12 cellular contexts compared by ENCODE assay signal in the genomic region with DNA sequence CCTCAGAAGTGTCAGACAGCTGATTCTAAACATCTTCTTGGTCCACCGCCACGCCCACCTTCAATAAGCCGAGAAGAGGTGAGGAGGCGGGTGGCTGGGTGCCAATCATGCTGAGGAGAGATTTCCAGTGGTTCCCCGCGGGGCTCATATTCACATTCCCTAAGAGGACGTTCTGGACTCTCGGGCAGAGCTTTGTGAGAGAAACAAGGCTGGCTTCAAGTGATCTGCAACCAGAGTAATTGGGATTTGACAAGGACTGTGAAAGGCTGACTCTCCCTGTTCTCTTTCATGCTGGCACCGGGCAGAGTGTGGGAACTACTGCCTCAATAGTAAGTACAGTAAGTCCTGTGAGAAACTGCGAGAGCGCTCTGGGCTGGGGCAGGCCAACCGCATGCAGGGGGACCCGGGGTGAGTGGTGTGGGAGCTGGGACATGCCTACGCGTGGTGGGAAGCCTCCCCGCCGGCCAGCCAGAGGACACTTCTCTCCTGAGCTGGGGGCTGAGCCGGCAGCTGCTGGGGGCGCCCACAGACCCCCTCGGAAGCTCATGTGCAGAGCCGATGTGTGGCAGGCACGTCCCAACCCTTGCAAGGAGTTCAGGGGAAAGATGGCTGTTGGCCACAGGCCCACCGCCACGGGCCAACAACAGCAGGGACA.
DNase-seq lines count a peak whose midpoint lies in the region; ATAC-seq and TF ChIP-seq lines count a peak whose summit lies in the region.
"Had no signal": no experiment of that assay in that cellular context is flagged by ENCODE, and none has a peak within 500 bp of the region (broad histone marks: within the 10 kb centered on the region; RNA-seq: fewer than 3 reads in every experiment).

No MANE protein-coding gene starts in this region.

- DNase-seq in HFF-Myc (ENCODE audit: extremely low read depth, low read depth) (no peak), astrocyte of the spinal cord (ENCODE audit: low read depth, low spot score) (peak; percentile 59), right atrium auricular region (ENCODE audit: low spot score) (no peak), stomach (no peak), HuH-7.5 (ENCODE audit: low spot score) (no peak), GDM1 (lab: John Stamatoyannopoulos, UW) (no peak)
- DNase-seq: colonic mucosa, NCI-H2029 had no signal

- H3K27ac ChIP-seq in right atrium auricular region (peak overlapping the region; percentile 23 to 51), stomach (peak overlapping the region in 3 of 5 donors; percentile 23 to 63 (median 46))
- H3K27ac ChIP-seq: colonic mucosa, hepatocyte had no signal

- H3K27me3 ChIP-seq in right atrium auricular region: no peaks in the 10 kb centered on the region
- H3K27me3 ChIP-seq in stomach: peaks cover 0 to 12% (median 0%) of the 10 kb centered on the region in 3 donors
- H3K27me3 ChIP-seq: colonic mucosa, hepatocyte had no signal

- intact Hi-C loops in stomach (cut with DNase I; ENCODE audit: low total_unique reads): loop anchor here (10.0 kb wide), 2 partner anchors 219 to 359 kb away; no protein-coding TSS in a partner anchor

- H3K9me3 ChIP-seq in right atrium auricular region (no peaks in the 10 kb centered on the region), stomach (no peaks in the 10 kb centered on the region)
- H3K9me3 ChIP-seq: colonic mucosa had no signal

- H3K4me1 ChIP-seq in right atrium auricular region (peaks cover 0 to 25% of the 10 kb centered on the region in 2 donors), stomach (peaks cover 0 to 20% (median 7%) of the 10 kb centered on the region in 4 donors)
- H3K4me1 ChIP-seq: colonic mucosa had no signal

- H3K36me3 ChIP-seq in right atrium auricular region (no peaks in the 10 kb centered on the region), stomach (no peaks in the 10 kb centered on the region)
- H3K36me3 ChIP-seq: colonic mucosa had no signal

- no peak for ATAC-seq in HG03520 (IDR thresholded peaks at IDR 0.05; ENCODE audit: unreplicated experiment)
- ATAC-seq in HG03378 (IDR thresholded peaks at IDR 0.05; ENCODE audit: unreplicated experiment): no peak
- ATAC-seq: WTC11 had no signal

- WGBS in stomach, 5 donors: 55 to 76% (median 73%) methylated on average over 17 to 24 of the region's 24 CpGs

- TF ChIP-seq CTCF in HFF-Myc (IDR thresholded peaks at IDR 0.05; ENCODE audit: low read depth, low read length, missing control alignments): no peak
- no peak for TF ChIP-seq CTCF in astrocyte of the spinal cord (IDR thresholded peaks at IDR 0.05; ENCODE audit: low read depth, low read length)
- TF ChIP-seq CTCF in right atrium auricular region (IDR thresholded peaks at IDR 0.05): no peak
- TF ChIP-seq CTCF in stomach (IDR thresholded peaks at IDR 0.05): no peak

- TF ChIP-seq EP300 in stomach (IDR thresholded peaks at IDR 0.05): no peak

- in situ Hi-C loops in astrocyte of the spinal cord (cut with HindIII; ENCODE audit: low sequenced_read_pairs): no loop called here

- H3K4me3 ChIP-seq in HFF-Myc (replicated peaks; ENCODE audit: low read depth, low read length) (peak overlapping the region; percentile 26; the same call in 1 of the 2 replicates), astrocyte of the spinal cord (ENCODE audit: low read depth, low read length) (peak overlapping the region; percentile 52), right atrium auricular region (peak overlapping the region; percentile 12 to 34), stomach (peak overlapping the region in 2 of 4 donors; percentile 12 to 33)
- H3K4me3 ChIP-seq: colonic mucosa, hepatocyte had no signal

- no peak for TF ChIP-seq POLR2A in stomach (IDR thresholded peaks at IDR 0.05)
